ENCODE assay signal across 17 cellular contexts in genomic region chr10:24086737-24087136, GRCh38.
"Had no signal": no experiment of that assay in that cellular context is flagged by ENCODE, and none has a peak within 500 bp of the region (broad histone marks: within the 10 kb centered on the region; RNA-seq: fewer than 3 reads in every experiment).

No MANE protein-coding gene starts in this region.

- DNase-seq: KBM-7, MV-4-11, NCI-H1048, NCI-H1105, NCI-H1417, NCI-H1436 treated with DMSO at 0.1 percent for 48 hours, NCI-H1694, NCI-H1930, NCI-H2081, NCI-H2107, NCI-H2227 treated with DMSO at 0.1 percent for 48 hours, NCI-H524, NCI-H526 treated with DMSO at 0.1 percent for 48 hours, NCI-H748 treated with DMSO at 0.1 percent for 48 hours, RPMI8226, SHP77, SK-N-SH had no signal

- H3K9me3 ChIP-seq: SK-N-SH had no signal
